10 cellular contexts compared by ENCODE assay signal in genomic region chrX:39815621-39816020, GRCh38.
DNase-seq lines count a peak whose midpoint lies in the region; ATAC-seq and TF ChIP-seq lines count a peak whose summit lies in the region.
"Had no signal": no experiment of that assay in that cellular context is flagged by ENCODE, and none has a peak within 500 bp of the region (broad histone marks: within the 10 kb centered on the region; RNA-seq: fewer than 3 reads in every experiment).

No MANE protein-coding gene starts in this region.

- H3K9me3 Mint-ChIP-seq in WTC11: no peaks in the 10 kb centered on the region

- WGBS in SK-N-SH (ENCODE audit: low lambda C conversion rate): 50% methylated on average over 1 of the region's 1 CpG

- no peak for TF ChIP-seq CTCF in WTC11 (IDR thresholded peaks at IDR 0.05)
- no peak for TF ChIP-seq CTCF in SK-N-SH (IDR thresholded peaks at IDR 0.05)

- no peak for TF ChIP-seq EP300 in SK-N-SH (IDR thresholded peaks at IDR 0.05; ENCODE audit: borderline replicate concordance in 1 of 2, low read depth in 1 of 2, low read length in 1 of 2)

- no peaks in the 10 kb centered on the region for H3K27me3 ChIP-seq in HUES6 (ENCODE audit: control insufficient read depth, insufficient read depth, low read length)
- peaks cover 5% of the 10 kb centered on the region for H3K27me3 ChIP-seq in SK-N-SH (ENCODE audit: insufficient read depth)

- peak; percentile 18 for ATAC-seq in WTC11

- H3F3A ChIP-seq in SK-N-SH (replicated peaks; ENCODE audit: insufficient read depth): no peaks in the 10 kb centered on the region

- peak overlapping the region; percentile 64 for H3K9ac ChIP-seq in HUES6 (ENCODE audit: low read length)
- no peak overlapping the region for H3K9ac ChIP-seq in SK-N-SH

- H3K27ac ChIP-seq in HUES6 (ENCODE audit: low read depth, low read length) (peak overlapping the region; percentile 83; the same call in 1 of the 2 replicates), SK-N-SH (ENCODE audit: low read depth in 2 of 2, low read length in 1 of 2) (peak overlapping the region in 1 of 2 experiments; percentile 44; a peak in 1 of 4 replicates)
- H3K27ac ChIP-seq: skin epidermis had no signal

- no peaks in the 10 kb centered on the region; the same call in 1 of the 2 replicates for H3K27me3 Mint-ChIP-seq in WTC11 (ENCODE audit: low read depth)

- CTCF ChIA-PET in WTC11 (lab: Charles Lee): interaction anchor here (0.5 to 2.0 kb wide), 5 partner anchors 33 to 242 kb away, joined by 3 to 9 read pairs (median 4); no protein-coding TSS in a partner anchor
- CTCF ChIA-PET in SK-N-SH (lab: Yijun Ruan, JAX): interaction anchor here (1.0 to 2.5 kb wide), 3 partner anchors 35 to 85 kb away, joined by 3 to 9 read pairs (median 6); no protein-coding TSS in a partner anchor

- H3K4me3 ChIP-seq in HUES6 (ENCODE audit: low read depth, low read length) (no peak overlapping the region), SK-N-SH (ENCODE audit: low read depth in 2 of 2, low read length in 1 of 2) (no peak overlapping the region)
- H3K4me3 ChIP-seq: skin epidermis had no signal

- POLR2A ChIA-PET in WTC11 (lab: Charles Lee) (no interaction called here), SK-N-SH (lab: Yijun Ruan, JAX) (no interaction called here)

- H3K4me3 Mint-ChIP-seq in WTC11: no peak overlapping the region

- no peak for TF ChIP-seq RAD21 in SK-N-SH (IDR thresholded peaks at IDR 0.05; ENCODE audit: low read length)

- no peaks in the 10 kb centered on the region; the same call in 1 of the 2 replicates for H3K9me3 ChIP-seq in HUES6 (ENCODE audit: control insufficient read depth, insufficient read depth, low read depth, low read length)
- no peaks in the 10 kb centered on the region for H3K9me3 ChIP-seq in SK-N-SH

- H3K4me1 Mint-ChIP-seq in WTC11: peaks cover 55% of the 10 kb centered on the region

- no peak overlapping the region for H2AFZ ChIP-seq in SK-N-SH (ENCODE audit: low read depth)

- H3K4me1 ChIP-seq in HUES6 (ENCODE audit: control insufficient read depth, insufficient read depth, low read length): peaks cover 56% of the 10 kb centered on the region
- peaks cover 0 to 71% of the 10 kb centered on the region in 2 experiments; a peak in 1 of 4 replicates for H3K4me1 ChIP-seq in SK-N-SH (ENCODE audit: control insufficient read depth in 1 of 2, insufficient read depth in 2 of 2, low read depth in 1 of 2, low read length in 1 of 2)

- H3K27ac Mint-ChIP-seq in WTC11: peak overlapping the region; percentile 60

- DNase-seq in CD1c-positive myeloid dendritic cell (ENCODE audit: extremely low spot score) (peak; percentile 54), WTC11 (ENCODE audit: low spot score) (no peak), SK-N-SH (no peak), GM19240 (ENCODE audit: insufficient read length, low spot score) (no peak), GOT3 (lab: John Stamatoyannopoulos, UW) (no peak)
- DNase-seq in central memory CD4-positive, alpha-beta T cell: no peak
- DNase-seq: erythroblast had no signal

- no peaks in the 10 kb centered on the region for H3K9me2 ChIP-seq in SK-N-SH

- H3K36me3 ChIP-seq in HUES6 (ENCODE audit: control insufficient read depth, insufficient read depth, low read length): no peaks in the 10 kb centered on the region
- H3K36me3 ChIP-seq in SK-N-SH (replicated peaks in 1 of 2; ENCODE audit: control insufficient read depth in 1 of 2, insufficient read depth in 2 of 2, low read length in 1 of 2): no peaks in the 10 kb centered on the region

- no peaks in the 10 kb centered on the region for H4K20me1 ChIP-seq in SK-N-SH (ENCODE audit: insufficient read depth)

- no peaks in the 10 kb centered on the region for H3K79me2 ChIP-seq in SK-N-SH (ENCODE audit: insufficient read depth)

- no peaks in the 10 kb centered on the region for H3K36me3 Mint-ChIP-seq in WTC11

- H3K4me2 ChIP-seq in SK-N-SH: no peak overlapping the region

- peak; percentile 22 for TF ChIP-seq POLR2A in GM19193 (IDR thresholded peaks at IDR 0.05; ENCODE audit: extremely low read depth, insufficient read depth, insufficient read length)

TF ChIP-seq in WTC11, 78 proteins besides CTCF, POLR2A, EP300 and RAD21:
- TF ChIP-seq NFATC4 (CRISPR knock-in tag; IDR thresholded peaks at IDR 0.05) (no peak), ERG (CRISPR knock-in tag; IDR thresholded peaks at IDR 0.05) (no peak)

TF ChIP-seq in SK-N-SH, 30 proteins besides CTCF, POLR2A, EP300 and RAD21:
- TF ChIP-seq EZH2phosphoT487 (IDR thresholded peaks at IDR 0.05; ENCODE audit: borderline replicate concordance, low read depth) (no peak), GATA2 (CRISPR knock-in tag; IDR thresholded peaks at IDR 0.05) (no peak), USF1 (IDR thresholded peaks at IDR 0.05; ENCODE audit: borderline replicate concordance, low read depth) (no peak), RCOR1 (IDR thresholded peaks at IDR 0.05; ENCODE audit: low read length) (no peak), NFIC (IDR thresholded peaks at IDR 0.05; ENCODE audit: borderline replicate concordance) (no peak), MEF2A (IDR thresholded peaks at IDR 0.05; ENCODE audit: borderline replicate concordance, low read depth) (no peak), NRF1 (IDR thresholded peaks at IDR 0.05; ENCODE audit: low read depth, low read length) (no peak), TAF1 (IDR thresholded peaks at IDR 0.05; ENCODE audit: borderline replicate concordance, low read depth, low read length) (no peak), MAX (IDR thresholded peaks at IDR 0.05; ENCODE audit: low read depth) (no peak), SIN3A (IDR thresholded peaks at IDR 0.05; ENCODE audit: borderline replicate concordance, low read depth, low read length) (no peak), MXI1 (IDR thresholded peaks at IDR 0.05; ENCODE audit: low read depth, low read length) (no peak)
